In genomic region chr16:57447142-57447962, GRCh38 we compare ENCODE assay signal across 1 cellular context.
TF ChIP-seq lines count a peak whose summit lies in the region.

TSS of gene CIAPIN1 (minus strand) at chr16:57447385. CDS start at chr16:57440928, 6,457 bp downstream.
A gene with protein sequence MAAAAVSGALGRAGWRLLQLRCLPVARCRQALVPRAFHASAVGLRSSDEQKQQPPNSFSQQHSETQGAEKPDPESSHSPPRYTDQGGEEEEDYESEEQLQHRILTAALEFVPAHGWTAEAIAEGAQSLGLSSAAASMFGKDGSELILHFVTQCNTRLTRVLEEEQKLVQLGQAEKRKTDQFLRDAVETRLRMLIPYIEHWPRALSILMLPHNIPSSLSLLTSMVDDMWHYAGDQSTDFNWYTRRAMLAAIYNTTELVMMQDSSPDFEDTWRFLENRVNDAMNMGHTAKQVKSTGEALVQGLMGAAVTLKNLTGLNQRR (plus strand): TSS chr16:57447479. CDS start chr16:57447506, 27 bp downstream.

TF ChIP-seq in GM12878, 131 proteins besides CTCF, POLR2A, EP300 and RAD21 (continued from another document and continues in another):
- TF ChIP-seq HDGF (IDR thresholded peaks at IDR 0.05) (no peak), BHLHE40 (IDR thresholded peaks at IDR 0.05; ENCODE audit: borderline replicate concordance in 1 of 2, low read depth in 2 of 2, low read length in 1 of 2) (peak; percentile 2 to 60; a peak in 2 of 4 replicates), FOXK2 (IDR thresholded peaks at IDR 0.05) (no peak), USF1 (IDR thresholded peaks at IDR 0.05; ENCODE audit: borderline replicate concordance, extremely low read length, insufficient read depth, low read depth, low read length) (no peak), RCOR1 (conservative IDR thresholded peaks at IDR 0.05; ENCODE audit: low read depth, low read length) (peak; percentile 99), SUPT20H (IDR thresholded peaks at IDR 0.05; ENCODE audit: borderline replicate concordance, control insufficient read depth, low read depth, low read length) (no peak), TARDBP (IDR thresholded peaks at IDR 0.05; ENCODE audit: borderline replicate concordance) (no peak), RAD51 (IDR thresholded peaks at IDR 0.05) (no peak), JUNB (IDR thresholded peaks at IDR 0.05) (no peak), MXI1 (IDR thresholded peaks at IDR 0.05; ENCODE audit: low read depth, low read length) (peak; percentile 92), CEBPZ (IDR thresholded peaks at IDR 0.05; ENCODE audit: low read depth, low read length) (no peak), CHD2 (IDR thresholded peaks at IDR 0.05; ENCODE audit: borderline replicate concordance, low read depth, low read length) (peak; percentile 100), KDM1A (IDR thresholded peaks at IDR 0.05; ENCODE audit: borderline replicate concordance) (no peak), KAT2A (conservative IDR thresholded peaks at IDR 0.05; ENCODE audit: control insufficient read depth, low read depth, low read length) (no peak), CREB1 (IDR thresholded peaks at IDR 0.05; ENCODE audit: low read depth) (peak; percentile 95), HCFC1 (IDR thresholded peaks at IDR 0.05; ENCODE audit: low read length) (peak; percentile 83), MYB (IDR thresholded peaks at IDR 0.05; ENCODE audit: borderline replicate concordance, low read depth, low read length) (no peak), STAT3 (IDR thresholded peaks at IDR 0.05; ENCODE audit: low read depth, low read length) (no peak), LARP7 (IDR thresholded peaks at IDR 0.05) (peak; percentile 91), IKZF1 (conservative IDR thresholded peaks at IDR 0.05) (peak; percentile 85), MTA2 (IDR thresholded peaks at IDR 0.05; ENCODE audit: low read depth) (no peak), NR2C1 (IDR thresholded peaks at IDR 0.05) (peak; percentile 55; the same call in 1 of the 2 replicates), POLR2AphosphoS2 (IDR thresholded peaks at IDR 0.05; ENCODE audit: low read depth, low read length) (0 out of 2 replicates have a peak, but pooled peaks have one; percentile 52), ZNF274 (IDR thresholded peaks at IDR 0.05; ENCODE audit: insufficient read depth, insufficient read length) (no peak), TCF3 (IDR thresholded peaks at IDR 0.05; ENCODE audit: borderline replicate concordance, insufficient read depth, low read depth, low read length) (no peak), TCF12 (IDR thresholded peaks at IDR 0.05; ENCODE audit: low read depth, low read length) (0 out of 2 replicates have a peak, but pooled peaks have one; percentile 47), RBBP5 (conservative IDR thresholded peaks at IDR 0.05) (no peak), ZBTB33 (IDR thresholded peaks at IDR 0.05) (no peak), ZZZ3 (IDR thresholded peaks at IDR 0.05; ENCODE audit: control insufficient read depth, insufficient read length, low read depth) (no peak), WRNIP1 (IDR thresholded peaks at IDR 0.05; ENCODE audit: borderline replicate concordance, low read depth, low read length) (no peak), NRF1 (conservative IDR thresholded peaks at IDR 0.05; ENCODE audit: low read depth, low read length) (no peak), CBFB (IDR thresholded peaks at IDR 0.05; ENCODE audit: low read depth) (peak; percentile 99), NR2C2 (IDR thresholded peaks at IDR 0.05; ENCODE audit: borderline replicate concordance, control insufficient read depth, insufficient read length, low read depth) (no peak), BCL3 (IDR thresholded peaks at IDR 0.05; ENCODE audit: borderline replicate concordance, insufficient read depth, low read depth, low read length, poor library complexity, severe bottlenecking) (no peak), FOS (IDR thresholded peaks at IDR 0.05; ENCODE audit: borderline replicate concordance, extremely low read depth, insufficient read length) (no peak), ZNF217 (IDR thresholded peaks at IDR 0.05) (no peak), JUND (IDR thresholded peaks at IDR 0.05; ENCODE audit: low read depth, low read length) (no peak), RELB (IDR thresholded peaks at IDR 0.05; ENCODE audit: low read depth) (peak; percentile 56), RB1 (IDR thresholded peaks at IDR 0.05; ENCODE audit: borderline replicate concordance) (peak; percentile 50; the same call in 1 of the 2 replicates), SIN3A (IDR thresholded peaks at IDR 0.05; ENCODE audit: low read depth, low read length) (peak; percentile 84; the same call in 1 of the 2 replicates), CHD4 (IDR thresholded peaks at IDR 0.05) (no peak), MAX (IDR thresholded peaks at IDR 0.05; ENCODE audit: low read depth, low read length) (peak; percentile 82), EZH2 (IDR thresholded peaks at IDR 0.05; ENCODE audit: borderline replicate concordance, control insufficient read depth, low read depth, low read length) (no peak), PAX5 (IDR thresholded peaks at IDR 0.05; ENCODE audit: borderline replicate concordance, low read depth, low read length) (0 out of 2 replicates have a peak, but pooled peaks have one; percentile 37)
- TF ChIP-seq, protein P1, sequence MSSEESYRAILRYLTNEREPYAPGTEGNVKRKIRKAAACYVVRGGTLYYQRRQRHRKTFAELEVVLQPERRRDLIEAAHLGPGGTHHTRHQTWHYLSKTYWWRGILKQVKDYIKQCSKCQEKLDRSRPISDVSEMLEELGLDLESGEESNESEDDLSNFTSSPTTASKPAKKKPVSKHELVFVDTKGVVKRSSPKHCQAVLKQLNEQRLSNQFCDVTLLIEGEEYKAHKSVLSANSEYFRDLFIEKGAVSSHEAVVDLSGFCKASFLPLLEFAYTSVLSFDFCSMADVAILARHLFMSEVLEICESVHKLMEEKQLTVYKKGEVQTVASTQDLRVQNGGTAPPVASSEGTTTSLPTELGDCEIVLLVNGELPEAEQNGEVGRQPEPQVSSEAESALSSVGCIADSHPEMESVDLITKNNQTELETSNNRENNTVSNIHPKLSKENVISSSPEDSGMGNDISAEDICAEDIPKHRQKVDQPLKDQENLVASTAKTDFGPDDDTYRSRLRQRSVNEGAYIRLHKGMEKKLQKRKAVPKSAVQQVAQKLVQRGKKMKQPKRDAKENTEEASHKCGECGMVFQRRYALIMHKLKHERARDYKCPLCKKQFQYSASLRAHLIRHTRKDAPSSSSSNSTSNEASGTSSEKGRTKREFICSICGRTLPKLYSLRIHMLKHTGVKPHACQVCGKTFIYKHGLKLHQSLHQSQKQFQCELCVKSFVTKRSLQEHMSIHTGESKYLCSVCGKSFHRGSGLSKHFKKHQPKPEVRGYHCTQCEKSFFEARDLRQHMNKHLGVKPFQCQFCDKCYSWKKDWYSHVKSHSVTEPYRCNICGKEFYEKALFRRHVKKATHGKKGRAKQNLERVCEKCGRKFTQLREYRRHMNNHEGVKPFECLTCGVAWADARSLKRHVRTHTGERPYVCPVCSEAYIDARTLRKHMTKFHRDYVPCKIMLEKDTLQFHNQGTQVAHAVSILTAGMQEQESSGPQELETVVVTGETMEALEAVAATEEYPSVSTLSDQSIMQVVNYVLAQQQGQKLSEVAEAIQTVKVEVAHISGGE (CRISPR knock-in tag; IDR thresholded peaks at IDR 0.05), result no peak
- TF ChIP-seq, protein P2, sequence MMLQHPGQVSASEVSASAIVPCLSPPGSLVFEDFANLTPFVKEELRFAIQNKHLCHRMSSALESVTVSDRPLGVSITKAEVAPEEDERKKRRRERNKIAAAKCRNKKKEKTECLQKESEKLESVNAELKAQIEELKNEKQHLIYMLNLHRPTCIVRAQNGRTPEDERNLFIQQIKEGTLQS (IDR thresholded peaks at IDR 0.05; ENCODE audit: borderline replicate concordance, extremely low read depth, low read depth, low read length), result no peak
- TF ChIP-seq, protein P3, sequence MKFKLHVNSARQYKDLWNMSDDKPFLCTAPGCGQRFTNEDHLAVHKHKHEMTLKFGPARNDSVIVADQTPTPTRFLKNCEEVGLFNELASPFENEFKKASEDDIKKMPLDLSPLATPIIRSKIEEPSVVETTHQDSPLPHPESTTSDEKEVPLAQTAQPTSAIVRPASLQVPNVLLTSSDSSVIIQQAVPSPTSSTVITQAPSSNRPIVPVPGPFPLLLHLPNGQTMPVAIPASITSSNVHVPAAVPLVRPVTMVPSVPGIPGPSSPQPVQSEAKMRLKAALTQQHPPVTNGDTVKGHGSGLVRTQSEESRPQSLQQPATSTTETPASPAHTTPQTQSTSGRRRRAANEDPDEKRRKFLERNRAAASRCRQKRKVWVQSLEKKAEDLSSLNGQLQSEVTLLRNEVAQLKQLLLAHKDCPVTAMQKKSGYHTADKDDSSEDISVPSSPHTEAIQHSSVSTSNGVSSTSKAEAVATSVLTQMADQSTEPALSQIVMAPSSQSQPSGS (IDR thresholded peaks at IDR 0.05; ENCODE audit: low read length), result no peak
